Comparison of ENCODE assay signal across 8 cellular contexts in the genomic region with DNA sequence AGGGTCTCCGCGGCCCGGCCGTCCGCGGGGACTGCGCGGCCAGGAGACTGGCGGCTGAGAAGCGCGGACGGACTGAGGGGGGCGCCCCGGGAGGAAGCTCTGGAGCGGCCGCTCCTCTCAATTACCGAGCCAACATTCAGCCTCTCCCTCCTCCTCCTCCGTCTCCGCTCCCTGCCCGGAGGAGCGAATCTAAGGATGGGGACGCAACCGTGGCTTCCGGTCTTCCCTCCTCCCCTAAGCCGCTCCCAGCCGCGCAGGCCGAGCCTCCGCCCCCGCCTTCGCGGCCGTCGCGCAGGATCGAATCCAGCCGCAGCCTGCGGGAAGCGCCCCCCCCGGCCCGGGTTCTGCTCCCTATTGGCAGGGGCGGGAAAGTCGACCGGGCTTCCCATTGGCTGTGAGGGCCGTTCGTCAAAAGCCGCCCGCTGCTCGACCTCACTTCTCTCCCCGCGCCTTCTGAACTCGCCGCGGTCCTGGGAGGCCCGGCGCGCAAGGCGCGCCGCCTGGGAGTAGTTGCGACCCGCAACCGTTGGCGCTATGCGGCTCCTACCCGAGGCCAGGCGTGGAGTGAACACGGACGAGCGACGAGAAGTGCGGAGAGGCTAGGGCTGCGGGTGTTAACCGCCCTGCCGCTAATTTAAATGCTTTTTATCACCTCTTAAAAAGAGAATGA. TPM values are rescaled to one million over a fixed set of nuclear protein-coding genes. Genes with fewer than 3 reads are reported as not detected.
DNase-seq lines count a peak whose midpoint lies in the region; ATAC-seq, FAIRE-seq and TF ChIP-seq lines count a peak whose summit lies in the region.

A gene (minus strand): TSS at position 197 of the 670 bp plus-strand sequence. CDS start 302 bp downstream, outside the sequence.

- H3K9me3 ChIP-seq in gastroesophageal sphincter (no peaks in the 10 kb centered on the region), neutrophil (no peaks in the 10 kb centered on the region)

- WGBS in gastroesophageal sphincter (ENCODE audit: low coverage in 1 of 2), 2 donors, result 0% methylated on average over 6 to 15 of the region's 75 CpGs

- H3K4me3 ChIP-seq in NB4 (ENCODE audit: low read depth, low read length), result peak within 1 kb of the TSS; percentile 70
- H3K4me3 ChIP-seq in gastroesophageal sphincter, result peak within 1 kb of the TSS; percentile 53 to 87
- peak within 1 kb of the TSS; percentile 88 to 95 for H3K4me3 ChIP-seq in neutrophil (ENCODE audit: low read depth in 1 of 2, low read length in 1 of 2)

- peaks cover 0 to 42% (median 12%) of the 10 kb centered on the region in 3 donors for H3K4me1 ChIP-seq in gastroesophageal sphincter
- peaks cover 62 to 64% of the 10 kb centered on the region in 2 experiments for H3K4me1 ChIP-seq in neutrophil (ENCODE audit: control insufficient read depth in 1 of 2, insufficient read depth in 1 of 2, low read depth in 1 of 2, low read length in 1 of 2)

- H3K36me3 ChIP-seq in gastroesophageal sphincter, result no peaks in the 10 kb centered on the region
- no peaks in the 10 kb centered on the region for H3K36me3 ChIP-seq in neutrophil

- peak; percentile 90 for ATAC-seq in SK-N-SH treated with all-trans-retinoic acid at 6 μM for 48 hours
- peak; percentile 98 for ATAC-seq in gastroesophageal sphincter

- peak; percentile 47 for TF ChIP-seq POLR2A in NB4 (IDR thresholded peaks at IDR 0.05; ENCODE audit: extremely low read depth, insufficient read length)
- TF ChIP-seq POLR2A in gastroesophageal sphincter (IDR thresholded peaks at IDR 0.05), result peak; percentile 98

- no peak for TF ChIP-seq EP300 in gastroesophageal sphincter (IDR thresholded peaks at IDR 0.05)

- H3K27me3 ChIP-seq in gastroesophageal sphincter, result no peaks in the 10 kb centered on the region
- H3K27me3 ChIP-seq in neutrophil, result no peaks in the 10 kb centered on the region

- peak; percentile 21 for TF ChIP-seq CTCF in NB4 (IDR thresholded peaks at IDR 0.05; ENCODE audit: low read depth, low read length)
- TF ChIP-seq CTCF in gastroesophageal sphincter (IDR thresholded peaks at IDR 0.05), result peak in 1 of 4 experiments; percentile 16
- TF ChIP-seq CTCF in neutrophil (IDR thresholded peaks at IDR 0.05), result no peak
- TF ChIP-seq CTCF in subcutaneous adipose tissue (IDR thresholded peaks at IDR 0.05; ENCODE audit: low read depth), result no peak

- POLR2A ChIA-PET in HEK293T (lab: Yijun Ruan, JAX), result interaction anchor here (0.7 to 3.5 kb wide), 10 partner anchors 12 to 148 kb away, joined by 3 to 29 read pairs (median 4); a partner anchor contains a TSS

- FAIRE-seq in G401.6 (lab: Jason Lieb, UNC), result peak; percentile 95

- CTCF ChIA-PET in HEK293T (lab: Yijun Ruan, JAX), result interaction anchor here (0.6 to 2.2 kb wide), 7 partner anchors 10 to 134 kb away, joined by 3 to 10 read pairs (median 4); no protein-coding TSS in a partner anchor

- DNase-seq in HEK293T (ENCODE audit: extremely low spot score) (peak; percentile 95), NB4 (ENCODE audit: low read depth) (peak; percentile 99)
- DNase-seq in activated naive CD4-positive, alpha-beta T cell treated with anti-CD3 and anti-CD28 coated beads, Interleukin-2, amount 50 U/mL, for 16 hours, result peak; percentile 96

- H3K27ac ChIP-seq in gastroesophageal sphincter (peak within 1 kb of the TSS; percentile 82 to 100 (median 99)), neutrophil (peak within 1 kb of the TSS; percentile 94)

TF ChIP-seq in HEK293T, 16 proteins besides CTCF, POLR2A, EP300 and RAD21:
- TF ChIP-seq, protein P1, sequence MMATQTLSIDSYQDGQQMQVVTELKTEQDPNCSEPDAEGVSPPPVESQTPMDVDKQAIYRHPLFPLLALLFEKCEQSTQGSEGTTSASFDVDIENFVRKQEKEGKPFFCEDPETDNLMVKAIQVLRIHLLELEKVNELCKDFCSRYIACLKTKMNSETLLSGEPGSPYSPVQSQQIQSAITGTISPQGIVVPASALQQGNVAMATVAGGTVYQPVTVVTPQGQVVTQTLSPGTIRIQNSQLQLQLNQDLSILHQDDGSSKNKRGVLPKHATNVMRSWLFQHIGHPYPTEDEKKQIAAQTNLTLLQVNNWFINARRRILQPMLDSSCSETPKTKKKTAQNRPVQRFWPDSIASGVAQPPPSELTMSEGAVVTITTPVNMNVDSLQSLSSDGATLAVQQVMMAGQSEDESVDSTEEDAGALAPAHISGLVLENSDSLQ (IDR thresholded peaks at IDR 0.05), result peak; percentile 99
- TF ChIP-seq TARDBP (IDR thresholded peaks at IDR 0.05) (no peak), NFRKB (IDR thresholded peaks at IDR 0.05) (no peak), BHLHE40 (IDR thresholded peaks at IDR 0.05; ENCODE audit: borderline replicate concordance) (no peak), ZNF384 (IDR thresholded peaks at IDR 0.05) (no peak), FOXA1 (IDR thresholded peaks at IDR 0.05) (no peak), CTBP1 (IDR thresholded peaks at IDR 0.05; ENCODE audit: borderline replicate concordance) (peak; percentile 48; the same call in 1 of the 2 replicates), L3MBTL2 (conservative IDR thresholded peaks at IDR 0.05) (no peak), SUZ12 (IDR thresholded peaks at IDR 0.05) (no peak), SP1 (IDR thresholded peaks at IDR 0.05) (no peak), LEF1 (IDR thresholded peaks at IDR 0.05; ENCODE audit: borderline replicate concordance) (no peak), ELF4 (IDR thresholded peaks at IDR 0.05) (peak; percentile 31; the same call in 1 of the 2 replicates)

TF ChIP-seq in SK-N-SH treated with all-trans-retinoic acid at 6 μM for 48 hours, 23 proteins besides CTCF, POLR2A, EP300 and RAD21:
- TF ChIP-seq, protein P2, sequence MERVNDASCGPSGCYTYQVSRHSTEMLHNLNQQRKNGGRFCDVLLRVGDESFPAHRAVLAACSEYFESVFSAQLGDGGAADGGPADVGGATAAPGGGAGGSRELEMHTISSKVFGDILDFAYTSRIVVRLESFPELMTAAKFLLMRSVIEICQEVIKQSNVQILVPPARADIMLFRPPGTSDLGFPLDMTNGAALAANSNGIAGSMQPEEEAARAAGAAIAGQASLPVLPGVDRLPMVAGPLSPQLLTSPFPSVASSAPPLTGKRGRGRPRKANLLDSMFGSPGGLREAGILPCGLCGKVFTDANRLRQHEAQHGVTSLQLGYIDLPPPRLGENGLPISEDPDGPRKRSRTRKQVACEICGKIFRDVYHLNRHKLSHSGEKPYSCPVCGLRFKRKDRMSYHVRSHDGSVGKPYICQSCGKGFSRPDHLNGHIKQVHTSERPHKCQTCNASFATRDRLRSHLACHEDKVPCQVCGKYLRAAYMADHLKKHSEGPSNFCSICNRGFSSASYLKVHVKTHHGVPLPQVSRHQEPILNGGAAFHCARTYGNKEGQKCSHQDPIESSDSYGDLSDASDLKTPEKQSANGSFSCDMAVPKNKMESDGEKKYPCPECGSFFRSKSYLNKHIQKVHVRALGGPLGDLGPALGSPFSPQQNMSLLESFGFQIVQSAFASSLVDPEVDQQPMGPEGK (CRISPR knock-in tag; IDR thresholded peaks at IDR 0.05; ENCODE audit: borderline replicate concordance), result peak; percentile 85
- TF ChIP-seq, protein P3, sequence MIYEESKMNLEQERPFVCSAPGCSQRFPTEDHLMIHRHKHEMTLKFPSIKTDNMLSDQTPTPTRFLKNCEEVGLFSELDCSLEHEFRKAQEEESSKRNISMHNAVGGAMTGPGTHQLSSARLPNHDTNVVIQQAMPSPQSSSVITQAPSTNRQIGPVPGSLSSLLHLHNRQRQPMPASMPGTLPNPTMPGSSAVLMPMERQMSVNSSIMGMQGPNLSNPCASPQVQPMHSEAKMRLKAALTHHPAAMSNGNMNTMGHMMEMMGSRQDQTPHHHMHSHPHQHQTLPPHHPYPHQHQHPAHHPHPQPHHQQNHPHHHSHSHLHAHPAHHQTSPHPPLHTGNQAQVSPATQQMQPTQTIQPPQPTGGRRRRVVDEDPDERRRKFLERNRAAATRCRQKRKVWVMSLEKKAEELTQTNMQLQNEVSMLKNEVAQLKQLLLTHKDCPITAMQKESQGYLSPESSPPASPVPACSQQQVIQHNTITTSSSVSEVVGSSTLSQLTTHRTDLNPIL (CRISPR knock-in tag; IDR thresholded peaks at IDR 0.05; ENCODE audit: low read depth), result no peak
- 0 out of 2 replicates have a peak, but pooled peaks have one; percentile 39 for TF ChIP-seq TCF4 (CRISPR knock-in tag; IDR thresholded peaks at IDR 0.05; ENCODE audit: borderline replicate concordance)
- TF ChIP-seq CSDC2 (CRISPR knock-in tag; IDR thresholded peaks at IDR 0.05), result no peak
- 0 out of 2 replicates have a peak, but pooled peaks have one; percentile 3 for TF ChIP-seq ISL1 (CRISPR knock-in tag; IDR thresholded peaks at IDR 0.05)
- peak; percentile 77 for TF ChIP-seq GLIS3 (CRISPR knock-in tag; IDR thresholded peaks at IDR 0.05)
- peak; percentile 24; the same call in 1 of the 2 replicates for TF ChIP-seq ZNF8 (CRISPR knock-in tag; IDR thresholded peaks at IDR 0.05)
- no peak for TF ChIP-seq PPARA (CRISPR knock-in tag; IDR thresholded peaks at IDR 0.05; ENCODE audit: borderline replicate concordance)

RNA-seq across cellular contexts. Expression of the gene that starts here (rescaled TPM):
- total RNA-seq in gastroesophageal sphincter (10 to 100 TPM; 47.3 to 79.1 (median 68.7) TPM), subcutaneous adipose tissue (10 to 100 TPM; 38.2 to 66.7 (median 54.1) TPM)

Comparison
In these comparisons a context has a peak if more than half of its experiments do, and no peak if none do; other contexts are left out.
1. Peak in every context shown above with its lines: DNase-seq, ATAC-seq, H3K4me3 ChIP-seq and H3K27ac ChIP-seq.